Comparison of ENCODE assay signal across 1 cellular context in the genomic region with DNA sequence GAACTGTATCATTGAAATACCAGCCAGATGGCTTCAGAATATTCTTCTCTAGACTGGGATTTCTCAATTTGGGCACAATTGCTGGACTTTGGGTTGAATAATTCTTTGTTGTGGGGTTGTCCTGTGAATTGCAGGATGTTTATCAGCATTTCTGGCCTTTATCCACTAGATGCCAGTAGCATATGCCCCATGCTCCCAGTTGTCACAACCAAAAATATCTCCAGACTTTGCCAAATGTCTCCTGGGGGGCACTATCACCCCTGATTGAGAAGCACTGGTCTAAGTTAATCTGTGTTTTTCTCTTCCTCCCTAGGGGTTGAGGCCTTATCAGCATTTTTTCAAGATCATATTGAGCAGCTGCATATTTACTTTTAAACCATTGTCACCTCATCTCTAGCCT.
TF ChIP-seq lines count a peak whose summit lies in the region.

No MANE protein-coding gene starts in this region.

TF ChIP-seq in GM12878, 131 proteins besides CTCF, POLR2A, EP300 and RAD21 (continued from another document):
- TF ChIP-seq, protein P1, sequence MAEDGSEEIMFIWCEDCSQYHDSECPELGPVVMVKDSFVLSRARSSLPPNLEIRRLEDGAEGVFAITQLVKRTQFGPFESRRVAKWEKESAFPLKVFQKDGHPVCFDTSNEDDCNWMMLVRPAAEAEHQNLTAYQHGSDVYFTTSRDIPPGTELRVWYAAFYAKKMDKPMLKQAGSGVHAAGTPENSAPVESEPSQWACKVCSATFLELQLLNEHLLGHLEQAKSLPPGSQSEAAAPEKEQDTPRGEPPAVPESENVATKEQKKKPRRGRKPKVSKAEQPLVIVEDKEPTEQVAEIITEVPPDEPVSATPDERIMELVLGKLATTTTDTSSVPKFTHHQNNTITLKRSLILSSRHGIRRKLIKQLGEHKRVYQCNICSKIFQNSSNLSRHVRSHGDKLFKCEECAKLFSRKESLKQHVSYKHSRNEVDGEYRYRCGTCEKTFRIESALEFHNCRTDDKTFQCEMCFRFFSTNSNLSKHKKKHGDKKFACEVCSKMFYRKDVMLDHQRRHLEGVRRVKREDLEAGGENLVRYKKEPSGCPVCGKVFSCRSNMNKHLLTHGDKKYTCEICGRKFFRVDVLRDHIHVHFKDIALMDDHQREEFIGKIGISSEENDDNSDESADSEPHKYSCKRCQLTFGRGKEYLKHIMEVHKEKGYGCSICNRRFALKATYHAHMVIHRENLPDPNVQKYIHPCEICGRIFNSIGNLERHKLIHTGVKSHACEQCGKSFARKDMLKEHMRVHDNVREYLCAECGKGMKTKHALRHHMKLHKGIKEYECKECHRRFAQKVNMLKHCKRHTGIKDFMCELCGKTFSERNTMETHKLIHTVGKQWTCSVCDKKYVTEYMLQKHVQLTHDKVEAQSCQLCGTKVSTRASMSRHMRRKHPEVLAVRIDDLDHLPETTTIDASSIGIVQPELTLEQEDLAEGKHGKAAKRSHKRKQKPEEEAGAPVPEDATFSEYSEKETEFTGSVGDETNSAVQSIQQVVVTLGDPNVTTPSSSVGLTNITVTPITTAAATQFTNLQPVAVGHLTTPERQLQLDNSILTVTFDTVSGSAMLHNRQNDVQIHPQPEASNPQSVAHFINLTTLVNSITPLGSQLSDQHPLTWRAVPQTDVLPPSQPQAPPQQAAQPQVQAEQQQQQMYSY (CRISPR knock-in tag; IDR thresholded peaks at IDR 0.05) = no peak
- TF ChIP-seq SREBF2 (IDR thresholded peaks at IDR 0.05; ENCODE audit: low read length) (no peak), NFIC (IDR thresholded peaks at IDR 0.05; ENCODE audit: low read depth, low read length) (no peak)
